29 cellular contexts compared by ENCODE assay signal in genomic region chr9:88628811-88629210, GRCh38.
"Had no signal": no experiment of that assay in that cellular context is flagged by ENCODE, and none has a peak within 500 bp of the region (broad histone marks: within the 10 kb centered on the region; RNA-seq: fewer than 3 reads in every experiment).

No MANE protein-coding gene starts in this region.

- H3K9me3 Mint-ChIP-seq: stimulated activated effector memory CD8-positive, alpha-beta T cell treated with anti-CD3 and anti-CD28 coated beads, Interleukin-12 subunit alpha, Interleukin-12 subunit beta, amount 100 ng/mL, for 72 hours had no signal

- H3K27ac ChIP-seq: hepatocyte, ovary, right lobe of liver, skin epidermis, VCaP had no signal

- ATAC-seq: activated CD4-positive, CD25-positive, alpha-beta regulatory T cell treated with anti-CD3 and anti-CD28 coated beads, Interleukin-2, amount 50 U/mL, for 24 hours; effector memory CD8-positive, alpha-beta T cell; gastroesophageal sphincter; left ventricle myocardium superior; right lobe of liver; stimulated activated effector memory CD8-positive, alpha-beta T cell treated with anti-CD3 and anti-CD28 coated beads, Interleukin-12 subunit alpha, Interleukin-12 subunit beta, amount 100 ng/mL, for 72 hours had no signal

- H2AFZ ChIP-seq: hepatocyte had no signal

- H3K27ac Mint-ChIP-seq: activated naive CD4-positive, alpha-beta T cell treated with anti-CD3 and anti-CD28 coated beads for 36 hours; activated naive CD8-positive, alpha-beta T cell treated with anti-CD3 and anti-CD28 coated beads, Interleukin-2, amount 10 ng/mL, durations not matched to agents 7 days and 5 days; effector memory CD8-positive, alpha-beta T cell; nephron; progenitor cell of endocrine pancreas; stimulated activated effector memory CD8-positive, alpha-beta T cell treated with anti-CD3 and anti-CD28 coated beads, Interleukin-12 subunit alpha, Interleukin-12 subunit beta, amount 100 ng/mL, for 72 hours; stimulated activated naive CD8-positive, alpha-beta T cell treated with anti-CD3 and anti-CD28 coated beads, Interleukin-15, Interleukin-2, amounts not matched to agents 100 ng/mL and 50 ng/mL, for 24 hours; T-helper 1 cell treated with Interleukin-12 subunit alpha and Interleukin-12 subunit beta and Interleukin-4 antibody, amounts not matched to agents 30 μg/mL and 1 μg/mL, for 36 hours had no signal

- H3K36me3 ChIP-seq: gastroesophageal sphincter, ovary, right lobe of liver, thoracic aorta had no signal

- H3K36me3 Mint-ChIP-seq: activated naive CD8-positive, alpha-beta T cell treated with anti-CD3 and anti-CD28 coated beads, Interleukin-2, amount 10 ng/mL, durations not matched to agents 7 days and 5 days; stimulated activated effector memory CD8-positive, alpha-beta T cell treated with anti-CD3 and anti-CD28 coated beads, Interleukin-12 subunit alpha, Interleukin-12 subunit beta, amount 100 ng/mL, for 72 hours had no signal

- H3K4me3 ChIP-seq: gastroesophageal sphincter, hepatocyte, ovary, right lobe of liver, skin epidermis, thoracic aorta had no signal

- H3K27me3 Mint-ChIP-seq: progenitor cell of endocrine pancreas had no signal

- H3K4me3 Mint-ChIP-seq: activated naive CD4-positive, alpha-beta T cell treated with anti-CD3 and anti-CD28 coated beads for 36 hours; activated naive CD8-positive, alpha-beta T cell treated with anti-CD3 and anti-CD28 coated beads, Interleukin-2, amount 10 ng/mL, durations not matched to agents 7 days and 5 days; effector memory CD8-positive, alpha-beta T cell; nephron; stimulated activated effector memory CD8-positive, alpha-beta T cell treated with anti-CD3 and anti-CD28 coated beads, Interleukin-12 subunit alpha, Interleukin-12 subunit beta, amount 100 ng/mL, for 72 hours; stimulated activated naive CD8-positive, alpha-beta T cell treated with anti-CD3 and anti-CD28 coated beads, Interleukin-15, Interleukin-2, amounts not matched to agents 100 ng/mL and 50 ng/mL, for 24 hours; T-helper 1 cell treated with Interleukin-12 subunit alpha and Interleukin-12 subunit beta and Interleukin-4 antibody, amounts not matched to agents 30 μg/mL and 1 μg/mL, for 36 hours had no signal

- H3K9me3 ChIP-seq: ovary, right lobe of liver had no signal

- H3K4me1 ChIP-seq: right lobe of liver had no signal

- H3K79me2 ChIP-seq: hepatocyte had no signal

- H3K4me2 ChIP-seq: hepatocyte had no signal

- DNase-seq: activated CD4-positive, alpha-beta T cell treated with anti-CD3 and anti-CD28 coated beads for 48 hours; activated CD4-positive, alpha-beta T cell treated with anti-CD3 and anti-CD28 coated beads, Interleukin-2, amount 50 U/mL, for 48 hours; activated CD8-positive, alpha-beta memory T cell treated with anti-CD3 and anti-CD28 coated beads for 24 hours; activated effector memory CD4-positive, alpha-beta T cell treated with Interleukin-2 at 50 U/mL for 16 hours; activated naive CD4-positive, alpha-beta T cell treated with anti-CD3 and anti-CD28 coated beads for 36 hours; activated naive CD8-positive, alpha-beta T cell treated with anti-CD3 and anti-CD28 coated beads, Interleukin-2, amount 10 ng/mL, durations not matched to agents 7 days and 5 days; amniotic stem cell; caudate nucleus; cortex of kidney; effector memory CD8-positive, alpha-beta T cell; erythroblast; islet precursor cell; left ventricle myocardium superior; ovary; right lobe of liver; stimulated activated CD4-positive, alpha-beta T cell treated with anti-CD3 and anti-CD28 coated beads, Interleukin-4, amount 100 ng/mL, for 24 hours; SW 1271; T-helper 9 cell had no signal

- H3K4me1 Mint-ChIP-seq: activated naive CD8-positive, alpha-beta T cell treated with anti-CD3 and anti-CD28 coated beads, Interleukin-2, amount 10 ng/mL, durations not matched to agents 7 days and 5 days; nephron; stimulated activated effector memory CD8-positive, alpha-beta T cell treated with anti-CD3 and anti-CD28 coated beads, Interleukin-12 subunit alpha, Interleukin-12 subunit beta, amount 100 ng/mL, for 72 hours had no signal

- H3K27me3 ChIP-seq: gastroesophageal sphincter, hepatocyte, ovary, right lobe of liver had no signal
